In the genomic region with DNA sequence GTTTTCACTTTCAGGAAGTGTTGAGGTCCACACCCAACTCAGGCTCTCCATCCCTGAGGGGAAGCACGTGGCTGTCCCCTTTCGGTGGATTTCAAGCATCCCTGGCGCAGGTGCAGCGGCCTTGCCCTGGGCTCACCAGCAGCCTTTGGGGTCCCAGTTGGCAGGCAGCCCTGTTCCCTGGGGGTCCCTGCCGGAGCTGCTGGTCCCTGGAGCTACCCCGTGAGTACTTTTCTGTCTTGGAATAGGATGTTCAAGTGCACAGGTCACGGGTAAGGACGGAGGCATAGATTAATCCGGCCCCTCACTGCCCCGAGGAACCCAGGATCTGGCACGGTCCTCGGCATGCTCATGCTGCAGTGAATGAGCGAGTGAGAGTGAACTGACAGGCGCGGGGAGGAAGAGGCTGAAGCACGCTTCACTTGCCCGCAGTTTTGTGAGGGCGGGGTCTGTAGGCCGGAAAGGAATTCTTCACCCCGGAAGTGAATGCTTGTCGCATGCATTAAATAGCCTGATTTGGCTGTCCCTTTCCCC, we compare ENCODE assay signal across 16 cellular contexts.
DNase-seq lines count a peak whose midpoint lies in the region; ATAC-seq, FAIRE-seq and TF ChIP-seq lines count a peak whose summit lies in the region.
"Had no signal": no experiment of that assay in that cellular context is flagged by ENCODE, and none has a peak within 500 bp of the region (broad histone marks: within the 10 kb centered on the region; RNA-seq: fewer than 3 reads in every experiment).

No MANE protein-coding gene starts in this region.

- H3K9me2 ChIP-seq in Karpas-422 (replicated peaks; ENCODE audit: insufficient read depth, low read length) = no peaks in the 10 kb centered on the region

- H3K4me1 ChIP-seq in heart right ventricle (peaks cover 0 to 26% (median 10%) of the 10 kb centered on the region in 9 donors), stomach (peaks cover 7 to 21% (median 13%) of the 10 kb centered on the region in 4 donors), kidney (ENCODE audit: control insufficient read depth in 1 of 2, insufficient read depth in 1 of 2, low read depth in 1 of 2, low read length in 2 of 2) (peaks cover 0 to 3% of the 10 kb centered on the region in 2 donors), Karpas-422 (ENCODE audit: low read length) (peaks cover 8% of the 10 kb centered on the region)

- H3K36me3 ChIP-seq in heart right ventricle = no peaks in the 10 kb centered on the region
- no peaks in the 10 kb centered on the region for H3K36me3 ChIP-seq in stomach
- no peaks in the 10 kb centered on the region for H3K36me3 ChIP-seq in kidney (ENCODE audit: control insufficient read depth in 1 of 2, insufficient read depth in 2 of 2, low read length in 2 of 2)
- H3K36me3 ChIP-seq in Karpas-422 (ENCODE audit: insufficient read depth, low read length) = no peaks in the 10 kb centered on the region

- TF ChIP-seq CTCF in RWPE1 (conservative IDR thresholded peaks at IDR 0.05; ENCODE audit: low read depth) = no peak
- no peak for TF ChIP-seq CTCF in heart right ventricle (IDR thresholded peaks at IDR 0.05)
- no peak for TF ChIP-seq CTCF in stomach (IDR thresholded peaks at IDR 0.05)
- TF ChIP-seq CTCF in kidney (IDR thresholded peaks at IDR 0.05; ENCODE audit: borderline replicate concordance, extremely low read depth, insufficient read depth) = no peak

- H3K4me2 ChIP-seq in Karpas-422 (ENCODE audit: low read depth, low read length, poor library complexity, severe bottlenecking) = no peak overlapping the region

- TF ChIP-seq EP300 in stomach (IDR thresholded peaks at IDR 0.05) = no peak

- H3K27ac ChIP-seq in RWPE1 (peak overlapping the region; percentile 88), heart right ventricle (peak overlapping the region in 5 of 10 donors; percentile 30 to 67 (median 56)), stomach (peak overlapping the region in 4 of 5 donors; percentile 60 to 84 (median 80)), kidney (ENCODE audit: low read depth in 2 of 2, low read length in 2 of 2) (no peak overlapping the region), Karpas-422 (ENCODE audit: low read length) (no peak overlapping the region)
- H3K27ac ChIP-seq: C4-2B, VCaP had no signal

- TF ChIP-seq POLR2A in stomach (IDR thresholded peaks at IDR 0.05) = no peak

- H3K9me3 ChIP-seq in heart right ventricle (peaks cover 0 to 7% (median 0%) of the 10 kb centered on the region in 11 donors), stomach (no peaks in the 10 kb centered on the region), kidney (ENCODE audit: control insufficient read depth in 1 of 2, low read length in 2 of 2) (no peaks in the 10 kb centered on the region), Karpas-422 (ENCODE audit: low read length) (no peaks in the 10 kb centered on the region)

- CTCF ChIA-PET in RWPE1 (lab: Yijun Ruan, JAX) = no interaction called here

- DNase-seq in Caki2 (ENCODE audit: low read depth) (peak; percentile 83), RWPE1 (ENCODE audit: low spot score) (no peak), heart right ventricle (peak; percentile 11 to 14), stomach (no peak), kidney (no peak), NCI-H128 (lab: John Stamatoyannopoulos, UW; ENCODE audit: unreplicated experiment) (no peak), Karpas-422 (no peak)
- DNase-seq: central memory CD4-positive, alpha-beta T cell; mesendoderm; NCI-H2081; NCI-H82; nucleus accumbens had no signal

- 80 to 82% methylated on average over 21 of the region's 21 CpGs for WGBS in heart right ventricle, 2 donors
- WGBS in stomach, 5 donors = 65 to 82% (median 78%) methylated on average over 19 to 21 of the region's 21 CpGs

- H3K9ac ChIP-seq in kidney (ENCODE audit: low read length in 2 of 2) (no peak overlapping the region), Karpas-422 (ENCODE audit: low read length) (no peak overlapping the region)

- H3K27me3 ChIP-seq in heart right ventricle (no peaks in the 10 kb centered on the region), stomach (no peaks in the 10 kb centered on the region), Karpas-422 (ENCODE audit: low read length) (no peaks in the 10 kb centered on the region)

- POLR2A ChIA-PET in RWPE1 (lab: Yijun Ruan, JAX; ENCODE audit: low non-redundant PET) = no interaction called here

- H2AFZ ChIP-seq in Karpas-422 (ENCODE audit: low read length) = no peak overlapping the region

- no peaks in the 10 kb centered on the region for H4K20me1 ChIP-seq in Karpas-422 (ENCODE audit: insufficient read depth, low read depth, low read length)

- H3K4me3 ChIP-seq in heart right ventricle (peak overlapping the region in 6 of 10 donors; percentile 16 to 45 (median 35)), stomach (peak overlapping the region in 3 of 4 donors; percentile 14 to 27 (median 24)), kidney (ENCODE audit: low read length in 2 of 2) (no peak overlapping the region), Karpas-422 (ENCODE audit: low read length) (no peak overlapping the region)
- H3K4me3 ChIP-seq: GM12878 had no signal

- intact Hi-C loops in heart right ventricle (cut with DNase I) (no loop called here), stomach (cut with DNase I; ENCODE audit: low total_unique reads) (no loop called here), kidney (cut with DNase I) (no loop called here)

- ATAC-seq in heart right ventricle (peak in 2 of 8 donors; percentile 6 to 18), HG02610 (IDR thresholded peaks at IDR 0.05; ENCODE audit: unreplicated experiment) (no peak)
- ATAC-seq: GM12878 had no signal

- no peaks in the 10 kb centered on the region for H3K79me2 ChIP-seq in Karpas-422 (ENCODE audit: low read length)

- in situ Hi-C loops in Caki2 (cut with HindIII; ENCODE audit: low pct_unique_long_range_greater_than_20kb, low sequenced_read_pairs) = no loop called here

- FAIRE-seq in kidney (lab: Jason Lieb, UNC) = no peak
- FAIRE-seq: GM12878 had no signal

Comparison
In these comparisons a context has a peak if more than half of its experiments do, and no peak if none do; other contexts are left out.
1. DNase-seq: peak in Caki2 (single experiment) and heart right ventricle (2 of 2); none in RWPE1 (single experiment), stomach (single experiment), kidney (single experiment), NCI-H128 (single experiment) and Karpas-422 (single experiment).
2. H3K27ac ChIP-seq: peak in RWPE1 (single experiment) and stomach (4 of 5); none in kidney (0 of 2) and Karpas-422 (single experiment).
3. H3K4me3 ChIP-seq: peak in heart right ventricle (6 of 10) and stomach (3 of 4); none in kidney (0 of 2) and Karpas-422 (single experiment).